ENCODE assay signal across 17 cellular contexts in genomic region chr19:9872618-9873242, GRCh38. TPM values are rescaled to one million over a fixed set of nuclear protein-coding genes. Genes with fewer than 3 reads are reported as not detected.
DNase-seq lines count a peak whose midpoint lies in the region; ATAC-seq, FAIRE-seq and TF ChIP-seq lines count a peak whose summit lies in the region.
"Had no signal": no experiment of that assay in that cellular context is flagged by ENCODE, and none has a peak within 500 bp of the region (broad histone marks: within the 10 kb centered on the region; RNA-seq: fewer than 3 reads in every experiment).

No MANE protein-coding gene starts in this region.

- WGBS in HepG2 (ENCODE audit: low lambda C conversion rate), result 74% methylated on average over 8 of the region's 8 CpGs
- WGBS in right lobe of liver (ENCODE audit: insufficient coverage, low coverage, low lambda C conversion rate, missing lambda C conversion rate), result 94% methylated on average over 8 of the region's 8 CpGs
- 94 to 97% methylated on average over 8 of the region's 8 CpGs for WGBS in thyroid gland, 2 donors

- peaks cover 7% of the 10 kb centered on the region for H3K36me3 Mint-ChIP-seq in brain
- H3K36me3 Mint-ChIP-seq: CD8-positive, alpha-beta memory T cell had no signal

- H3K4me2 ChIP-seq in HepG2 (ENCODE audit: low read depth, low read length) (no peak overlapping the region), neural cell (ENCODE audit: low read length) (no peak overlapping the region)
- H3K4me2 ChIP-seq: BLaER1 treated with 17β-estradiol and CSF1 and Interleukin-3, amounts not matched to agents 10 nM and 100 nM had no signal

- H4K20me1 ChIP-seq in HepG2 (ENCODE audit: insufficient read depth, low read length), result no peaks in the 10 kb centered on the region
- no peaks in the 10 kb centered on the region for H4K20me1 ChIP-seq in neural cell (ENCODE audit: insufficient read depth)
- H4K20me1 ChIP-seq: BLaER1 treated with 17β-estradiol and CSF1 and Interleukin-3, amounts not matched to agents 10 nM and 100 nM had no signal

- H3K9ac ChIP-seq in HepG2 (ENCODE audit: insufficient read depth, low read depth, low read length) (no peak overlapping the region), neural cell (ENCODE audit: low read length) (no peak overlapping the region)
- H3K9ac ChIP-seq: BLaER1 treated with 17β-estradiol and CSF1 and Interleukin-3, amounts not matched to agents 10 nM and 100 nM had no signal

- in situ Hi-C loops in HepG2 (cut with HindIII; ENCODE audit: extremely low pct_ligation_motif_present, low pct_unique_long_range_greater_than_20kb), result no loop called here

- no peaks in the 10 kb centered on the region for H3K9me3 Mint-ChIP-seq in brain
- H3K9me3 Mint-ChIP-seq: CD4-positive, CD25-positive, alpha-beta regulatory T cell; CD8-positive, alpha-beta memory T cell; H9 had no signal

- FAIRE-seq in HepG2 (lab: Jason Lieb, UNC), result no peak
- FAIRE-seq: G401.6, GM12892, GM18507 had no signal

- H3K27me3 ChIP-seq in HepG2 (ENCODE audit: control insufficient read depth in 1 of 2, insufficient read depth in 2 of 2, low read length in 2 of 2) (peaks cover 0 to 3% of the 10 kb centered on the region in 2 experiments; a peak in 1 of 5 replicates), right lobe of liver (no peaks in the 10 kb centered on the region), neural cell (ENCODE audit: insufficient read depth, low read depth, low read length) (no peaks in the 10 kb centered on the region), thyroid gland (no peaks in the 10 kb centered on the region)
- H3K27me3 ChIP-seq: BLaER1 treated with 17β-estradiol and CSF1 and Interleukin-3, amounts not matched to agents 10 nM and 100 nM had no signal

- TF ChIP-seq POLR2A in HepG2 (IDR thresholded peaks at IDR 0.05; ENCODE audit: insufficient read depth in 1 of 2, low read depth in 2 of 2, low read length in 2 of 2), result no peak
- no peak for TF ChIP-seq POLR2A in right lobe of liver (IDR thresholded peaks at IDR 0.05)
- TF ChIP-seq POLR2A in thyroid gland (IDR thresholded peaks at IDR 0.05), result no peak

- no peaks in the 10 kb centered on the region for H3K9me2 ChIP-seq in neural cell (ENCODE audit: insufficient read depth, low read length)

- BruUV-seq in HepG2 (replicated peaks; lab: Mats Ljungman, UMichigan), result no TSS peak

- no peaks in the 10 kb centered on the region for H3K36me3 ChIP-seq in HepG2 (replicated peaks in 1 of 2; ENCODE audit: control insufficient read depth in 1 of 2, insufficient read depth in 2 of 2, low read length in 2 of 2)
- H3K36me3 ChIP-seq in right lobe of liver, result no peaks in the 10 kb centered on the region
- H3K36me3 ChIP-seq in neural cell (ENCODE audit: insufficient read depth, low read length), result no peaks in the 10 kb centered on the region
- no peaks in the 10 kb centered on the region for H3K36me3 ChIP-seq in thyroid gland
- H3K36me3 ChIP-seq: BLaER1 treated with 17β-estradiol and CSF1 and Interleukin-3, amounts not matched to agents 10 nM and 100 nM had no signal

- peak overlapping the region in 3 of 5 experiments; percentile 2 to 50 (median 3) for H3K27ac Mint-ChIP-seq in brain
- H3K27ac Mint-ChIP-seq: B cell had no signal

- TF ChIP-seq EP300 in HepG2 (IDR thresholded peaks at IDR 0.05; ENCODE audit: low read depth in 2 of 2, low read length in 2 of 2) (no peak), HepG2 (CRISPR knock-in tag; IDR thresholded peaks at IDR 0.05; ENCODE audit: borderline replicate concordance) (no peak), neural cell (conservative IDR thresholded peaks at IDR 0.05; ENCODE audit: poor library complexity, severe bottlenecking) (no peak)

- H3K4me1 Mint-ChIP-seq in brain, result peaks cover 20% of the 10 kb centered on the region
- H3K4me1 Mint-ChIP-seq: B cell; CD8-positive, alpha-beta memory T cell had no signal

- no peak overlapping the region for H3K4me3 Mint-ChIP-seq in brain
- H3K4me3 Mint-ChIP-seq: B cell; CD4-positive, CD25-positive, alpha-beta regulatory T cell; CD8-positive, alpha-beta memory T cell; H9 had no signal

- H3K27ac ChIP-seq in HepG2 (ENCODE audit: extremely low read length, insufficient read depth, low read length) (no peak overlapping the region), right lobe of liver (no peak overlapping the region), neural cell (ENCODE audit: low read length) (peak overlapping the region; percentile 55), thyroid gland (no peak overlapping the region)
- H3K27ac ChIP-seq: BLaER1 treated with 17β-estradiol and CSF1 and Interleukin-3, amounts not matched to agents 10 nM and 100 nM had no signal

- no peak for TF ChIP-seq RAD21 in HepG2 (CRISPR knock-in tag; IDR thresholded peaks at IDR 0.05)
- TF ChIP-seq RAD21 in neural cell (conservative IDR thresholded peaks at IDR 0.05), result no peak

- peaks cover 4% of the 10 kb centered on the region for H3K27me3 Mint-ChIP-seq in brain

- DNase-seq in HepG2 (ENCODE audit: low spot score) (no peak), right lobe of liver (no peak), thyroid gland (no peak)
- DNase-seq: CD4-positive, CD25-positive, alpha-beta regulatory T cell; CD8-positive, alpha-beta memory T cell; COR-L47; DMS 273 treated with DMSO at 0.1 percent for 48 hours; GOT3; H9 had no signal

- H3K4me3 ChIP-seq in HepG2 (replicated peaks in 1 of 3; ENCODE audit: insufficient read depth in 1 of 3, low read depth in 2 of 3, low read length in 3 of 3) (no peak overlapping the region), right lobe of liver (no peak overlapping the region), neural cell (ENCODE audit: low read length) (no peak overlapping the region), thyroid gland (replicated peaks in 1 of 3) (no peak overlapping the region)
- H3K4me3 ChIP-seq: BLaER1 treated with 17β-estradiol and CSF1 and Interleukin-3, amounts not matched to agents 10 nM and 100 nM had no signal

- TF ChIP-seq CTCF in HepG2 (CRISPR knock-in tag; IDR thresholded peaks at IDR 0.05) (no peak), right lobe of liver (IDR thresholded peaks at IDR 0.05) (no peak), brain (conservative IDR thresholded peaks at IDR 0.05) (no peak), neural cell (IDR thresholded peaks at IDR 0.05; ENCODE audit: poor library complexity, severe bottlenecking) (no peak), thyroid gland (IDR thresholded peaks at IDR 0.05) (no peak)

- CTCF ChIA-PET in HepG2 (lab: Yijun Ruan, JAX; ENCODE audit: low intra/inter-chr PET ratio, low total read pairs), result no interaction called here

- H3K9me3 ChIP-seq in HepG2 (ENCODE audit: low read length), result no peaks in the 10 kb centered on the region
- no peaks in the 10 kb centered on the region for H3K9me3 ChIP-seq in right lobe of liver
- H3K9me3 ChIP-seq in neural cell (ENCODE audit: low read length), result no peaks in the 10 kb centered on the region
- H3K9me3 ChIP-seq in thyroid gland, result no peaks in the 10 kb centered on the region
- H3K9me3 ChIP-seq: BLaER1 treated with 17β-estradiol and CSF1 and Interleukin-3, amounts not matched to agents 10 nM and 100 nM had no signal

- intact Hi-C loops in HepG2 (cut with micrococcal nuclease; ENCODE audit: unreplicated experiment) (no loop called here), right lobe of liver (cut with DNase I) (no loop called here), thyroid gland (cut with DNase I) (no loop called here)

- H3K4me1 ChIP-seq in HepG2 (ENCODE audit: insufficient read depth, low read length), result peaks cover 17% of the 10 kb centered on the region
- H3K4me1 ChIP-seq in right lobe of liver, result no peaks in the 10 kb centered on the region
- no peaks in the 10 kb centered on the region for H3K4me1 ChIP-seq in thyroid gland

- no peak for ATAC-seq in HepG2
- no peak for ATAC-seq in right lobe of liver
- no peak for ATAC-seq in HG03457 (IDR thresholded peaks at IDR 0.05; ENCODE audit: unreplicated experiment)

- H3F3A ChIP-seq in neural cell (ENCODE audit: insufficient read depth, low read length, poor library complexity, severe bottlenecking), result no peaks in the 10 kb centered on the region

- H3K79me2 ChIP-seq in HepG2 (ENCODE audit: insufficient read depth, low read length) (no peaks in the 10 kb centered on the region), neural cell (replicated peaks; ENCODE audit: insufficient read depth, low read length) (no peaks in the 10 kb centered on the region)

- H2AFZ ChIP-seq in HepG2 (ENCODE audit: low read length) (no peak overlapping the region), neural cell (ENCODE audit: low read depth, low read length) (no peak overlapping the region)

- POLR2A ChIA-PET in HepG2 (lab: Yijun Ruan, JAX), result no interaction called here

RNA-seq across cellular contexts. Expression of gene PIN1, which starts 37.6 kb away (rescaled TPM):
- total RNA-seq in HepG2 (2016; rRNA removed; fragmentation: Illumina TruSeq; extraction: Trizol), result 67.3 and 72.0 TPM in 2 replicates
- 25.2 and 25.3 TPM in 2 replicates for total RNA-seq in HepG2 (2016; cell fraction: cytosol; rRNA removed; fragmentation: Illumina TruSeq; extraction: Trizol; ENCODE audit: low read depth)
- 65.2 and 75.0 TPM in 2 replicates for total RNA-seq in HepG2 (2016; cell fraction: insoluble cytoplasmic fraction; rRNA removed; fragmentation: Illumina TruSeq; extraction: Trizol)
- 37.0 and 38.0 TPM in 2 replicates for total RNA-seq in HepG2 (2016; cell fraction: membrane; rRNA removed; fragmentation: Illumina TruSeq; extraction: Trizol)
- total RNA-seq in HepG2 (2016; cell fraction: nucleus; rRNA removed; fragmentation: Illumina TruSeq; extraction: Trizol), result 27.3 and 31.0 TPM in 2 replicates
- 31.9 and 43.2 TPM in 2 replicates for polyA plus RNA-seq in HepG2 (2011; rRNA removed)
- polyA plus RNA-seq in HepG2 (2011; cell fraction: cytosol; rRNA removed), result 39.4 and 64.9 TPM in 2 replicates
- 44.7 and 53.7 TPM in 2 replicates for polyA plus RNA-seq in HepG2 (2011; cell fraction: nucleus; rRNA removed)
- polyA plus RNA-seq in HepG2 (2012), result 19.6 and 20.3 TPM in 2 replicates
- 20.1 and 20.5 TPM in 2 replicates for polyA plus RNA-seq in HepG2 (2016; cell fraction: cytosol; fragmentation: Illumina TruSeq; extraction: Trizol; ENCODE audit: low read depth)
- 61.0 and 62.9 TPM in 2 replicates for polyA plus RNA-seq in HepG2 (2016; cell fraction: insoluble cytoplasmic fraction; fragmentation: Illumina TruSeq; extraction: Trizol; ENCODE audit: low read depth)
- 30.3 TPM in 2 replicates for polyA plus RNA-seq in HepG2 (2016; cell fraction: membrane; fragmentation: Illumina TruSeq; extraction: Trizol; ENCODE audit: low read depth)
- polyA plus RNA-seq in HepG2 (2016; cell fraction: nucleus; fragmentation: Illumina TruSeq; extraction: Trizol; ENCODE audit: insufficient read depth, low read depth), result 55.0 and 61.1 TPM in 2 replicates
- polyA minus RNA-seq in HepG2 (2011; rRNA and poly(A)+ RNA removed; ENCODE audit: low replicate concordance), result 15.9 and 27.0 TPM in 2 replicates
- 10.9 and 16.1 TPM in 2 replicates for polyA minus RNA-seq in HepG2 (2011; cell fraction: cytosol; rRNA and poly(A)+ RNA removed)
- polyA minus RNA-seq in HepG2 (2011; cell fraction: nucleus; rRNA and poly(A)+ RNA removed), result 6.3 and 7.9 TPM in 2 replicates
- total RNA-seq in right lobe of liver, result 10 to 100 TPM; 19.9 to 54.5 (median 24.8) TPM
- polyA plus RNA-seq in brain (ENCODE audit: insufficient read depth, low read depth, low replicate concordance), result 273 TPM
- 268 and 288 TPM in 2 replicates for polyA plus RNA-seq in neural cell
- 88.4 and 94.9 TPM in 2 replicates for polyA minus RNA-seq in neural cell
- 10 to 100 TPM; 50.0 to 98.0 (median 72.3) TPM for total RNA-seq in thyroid gland

RNA-seq across cellular contexts. Expression of gene UBL5, which starts 45.0 kb away (rescaled TPM):
- total RNA-seq in HepG2 (2016; rRNA removed; fragmentation: Illumina TruSeq; extraction: Trizol) (373 and 382 TPM in 2 replicates), right lobe of liver (100 to 1,000 TPM; 152 to 303 (median 168) TPM), thyroid gland (100 to 1,000 TPM; 141 to 743 (median 475) TPM)
- 139 and 172 TPM in 2 replicates for total RNA-seq in HepG2 (2016; cell fraction: cytosol; rRNA removed; fragmentation: Illumina TruSeq; extraction: Trizol; ENCODE audit: low read depth)
- 375 and 403 TPM in 2 replicates for total RNA-seq in HepG2 (2016; cell fraction: insoluble cytoplasmic fraction; rRNA removed; fragmentation: Illumina TruSeq; extraction: Trizol)
- 186 and 246 TPM in 2 replicates for total RNA-seq in HepG2 (2016; cell fraction: membrane; rRNA removed; fragmentation: Illumina TruSeq; extraction: Trizol)
- 155 and 174 TPM in 2 replicates for total RNA-seq in HepG2 (2016; cell fraction: nucleus; rRNA removed; fragmentation: Illumina TruSeq; extraction: Trizol)
- polyA plus RNA-seq in HepG2 (2011; rRNA removed) (427 and 487 TPM in 2 replicates), brain (ENCODE audit: insufficient read depth, low read depth, low replicate concordance) (841 TPM), neural cell (1,308 and 1,364 TPM in 2 replicates)
- 507 and 557 TPM in 2 replicates for polyA plus RNA-seq in HepG2 (2011; cell fraction: cytosol; rRNA removed)
- 178 and 205 TPM in 2 replicates for polyA plus RNA-seq in HepG2 (2011; cell fraction: nucleus; rRNA removed)
- 308 and 326 TPM in 2 replicates for polyA plus RNA-seq in HepG2 (2012)
- 140 and 221 TPM in 2 replicates for polyA plus RNA-seq in HepG2 (2016; cell fraction: cytosol; fragmentation: Illumina TruSeq; extraction: Trizol; ENCODE audit: low read depth)
- 360 and 409 TPM in 2 replicates for polyA plus RNA-seq in HepG2 (2016; cell fraction: insoluble cytoplasmic fraction; fragmentation: Illumina TruSeq; extraction: Trizol; ENCODE audit: low read depth)
- polyA plus RNA-seq in HepG2 (2016; cell fraction: membrane; fragmentation: Illumina TruSeq; extraction: Trizol; ENCODE audit: low read depth), result 156 and 243 TPM in 2 replicates
- polyA plus RNA-seq in HepG2 (2016; cell fraction: nucleus; fragmentation: Illumina TruSeq; extraction: Trizol; ENCODE audit: insufficient read depth, low read depth), result 294 and 307 TPM in 2 replicates
- polyA minus RNA-seq in HepG2 (2011; rRNA and poly(A)+ RNA removed; ENCODE audit: low replicate concordance), result 47.1 and 96.5 TPM in 2 replicates
- 33.3 and 39.4 TPM in 2 replicates for polyA minus RNA-seq in HepG2 (2011; cell fraction: cytosol; rRNA and poly(A)+ RNA removed)
- 21.3 and 28.2 TPM in 2 replicates for polyA minus RNA-seq in HepG2 (2011; cell fraction: nucleus; rRNA and poly(A)+ RNA removed)
- polyA minus RNA-seq in neural cell, result 126 and 172 TPM in 2 replicates

RNA-seq across cellular contexts. Expression of gene FBXL12, which starts 53.9 kb away (rescaled TPM):
- 19.0 and 20.4 TPM in 2 replicates for total RNA-seq in HepG2 (2016; rRNA removed; fragmentation: Illumina TruSeq; extraction: Trizol)
- 6.1 and 6.2 TPM in 2 replicates for total RNA-seq in HepG2 (2016; cell fraction: cytosol; rRNA removed; fragmentation: Illumina TruSeq; extraction: Trizol; ENCODE audit: low read depth)
- 15.4 and 21.7 TPM in 2 replicates for total RNA-seq in HepG2 (2016; cell fraction: insoluble cytoplasmic fraction; rRNA removed; fragmentation: Illumina TruSeq; extraction: Trizol)
- total RNA-seq in HepG2 (2016; cell fraction: membrane; rRNA removed; fragmentation: Illumina TruSeq; extraction: Trizol), result 9.7 and 12.3 TPM in 2 replicates
- 18.7 and 20.1 TPM in 2 replicates for total RNA-seq in HepG2 (2016; cell fraction: nucleus; rRNA removed; fragmentation: Illumina TruSeq; extraction: Trizol)
- 23.1 and 30.1 TPM in 2 replicates for polyA plus RNA-seq in HepG2 (2011; rRNA removed)
- polyA plus RNA-seq in HepG2 (2011; cell fraction: cytosol; rRNA removed), result 15.4 and 23.3 TPM in 2 replicates
- polyA plus RNA-seq in HepG2 (2011; cell fraction: nucleus; rRNA removed), result 56.0 and 59.0 TPM in 2 replicates
- polyA plus RNA-seq in HepG2 (2012), result 17.5 and 22.5 TPM in 2 replicates
- 2.6 and 3.8 TPM in 2 replicates for polyA plus RNA-seq in HepG2 (2016; cell fraction: cytosol; fragmentation: Illumina TruSeq; extraction: Trizol; ENCODE audit: low read depth)
- polyA plus RNA-seq in HepG2 (2016; cell fraction: insoluble cytoplasmic fraction; fragmentation: Illumina TruSeq; extraction: Trizol; ENCODE audit: low read depth), result 21.5 and 27.0 TPM in 2 replicates
- 7.6 and 8.6 TPM in 2 replicates for polyA plus RNA-seq in HepG2 (2016; cell fraction: membrane; fragmentation: Illumina TruSeq; extraction: Trizol; ENCODE audit: low read depth)
- 35.6 and 40.1 TPM in 2 replicates for polyA plus RNA-seq in HepG2 (2016; cell fraction: nucleus; fragmentation: Illumina TruSeq; extraction: Trizol; ENCODE audit: insufficient read depth, low read depth)
- polyA minus RNA-seq in HepG2 (2011; rRNA and poly(A)+ RNA removed; ENCODE audit: low replicate concordance), result 9.7 and 38.5 TPM in 2 replicates
- polyA minus RNA-seq in HepG2 (2011; cell fraction: cytosol; rRNA and poly(A)+ RNA removed), result 10.0 and 11.3 TPM in 2 replicates
- polyA minus RNA-seq in HepG2 (2011; cell fraction: nucleus; rRNA and poly(A)+ RNA removed), result 25.1 and 28.3 TPM in 2 replicates
- total RNA-seq in right lobe of liver, result 10 to 100 TPM in 4 of 6 experiments, 1 to 10 TPM in 2; 9.8 to 18.4 (median 10.9) TPM
- 15.3 TPM for polyA plus RNA-seq in brain (ENCODE audit: insufficient read depth, low read depth, low replicate concordance)
- 31.5 and 31.9 TPM in 2 replicates for polyA plus RNA-seq in neural cell
- polyA minus RNA-seq in neural cell, result 23.6 and 32.9 TPM in 2 replicates
- total RNA-seq in thyroid gland, result 10 to 100 TPM; 16.7 to 37.1 (median 20.7) TPM
